In genomic region chr1:88877382-88877825, GRCh38 we compare ENCODE assay signal across 9 cellular contexts. TPM values are rescaled to one million over a fixed set of nuclear protein-coding genes. Genes with fewer than 3 reads are reported as not detected.
DNase-seq lines count a peak whose midpoint lies in the region; ATAC-seq, FAIRE-seq and TF ChIP-seq lines count a peak whose summit lies in the region.
"Had no signal": no experiment of that assay in that cellular context is flagged by ENCODE, and none has a peak within 500 bp of the region (broad histone marks: within the 10 kb centered on the region; RNA-seq: fewer than 3 reads in every experiment).

No MANE protein-coding gene starts in this region.

- DNase-seq in GM06990 (ENCODE audit: extremely low read depth, insufficient read length) (peak; percentile 6), adrenal gland (no peak), upper lobe of left lung (no peak), KG1 (lab: John Stamatoyannopoulos, UW) (no peak)
- no peak for DNase-seq in activated CD8-positive, alpha-beta memory T cell treated with anti-CD3 and anti-CD28 coated beads for 24 hours

- H3K4me3 ChIP-seq in GM06990 (replicated peaks; ENCODE audit: low read depth, low read length) (no peak overlapping the region), Loucy (ENCODE audit: low read length, poor library complexity, severe bottlenecking) (no peak overlapping the region), adrenal gland (no peak overlapping the region), upper lobe of left lung (no peak overlapping the region)
- H3K4me3 ChIP-seq: skin epidermis had no signal

- peaks cover 61% of the 10 kb centered on the region for H4K20me1 ChIP-seq in Loucy (ENCODE audit: insufficient read depth, low read length, poor library complexity, severe bottlenecking)

- TF ChIP-seq EP300 in upper lobe of left lung (IDR thresholded peaks at IDR 0.05), result no peak

- peaks cover 4% of the 10 kb centered on the region for H3K36me3 ChIP-seq in GM06990 (ENCODE audit: control insufficient read depth, insufficient read depth, low read length)
- peaks cover 34% of the 10 kb centered on the region; the same call in 1 of the 2 replicates for H3K36me3 ChIP-seq in Loucy (ENCODE audit: insufficient read depth, low read length)
- peaks cover 0 to 6% of the 10 kb centered on the region in 2 donors for H3K36me3 ChIP-seq in adrenal gland (replicated peaks in 1 of 2)
- H3K36me3 ChIP-seq in upper lobe of left lung, result peaks cover 0 to 13% (median 0%) of the 10 kb centered on the region in 4 donors

- no peaks in the 10 kb centered on the region for H3K9me2 ChIP-seq in Loucy (replicated peaks; ENCODE audit: low read depth, low read length)

- H3K9me3 ChIP-seq in Loucy (ENCODE audit: insufficient read depth, low read depth, low read length) (no peaks in the 10 kb centered on the region), adrenal gland (replicated peaks in 1 of 3) (no peaks in the 10 kb centered on the region), upper lobe of left lung (no peaks in the 10 kb centered on the region)

- H3F3A ChIP-seq in Loucy (ENCODE audit: low read depth), result no peaks in the 10 kb centered on the region; the same call in 1 of the 2 replicates

- intact Hi-C loops in adrenal gland (cut with DNase I), result loop anchor here (5.0 to 10.0 kb wide), 2 partner anchors 213 to 220 kb away; no protein-coding TSS in a partner anchor

- TF ChIP-seq POLR2A in adrenal gland (IDR thresholded peaks at IDR 0.05) (no peak), upper lobe of left lung (IDR thresholded peaks at IDR 0.05) (no peak)

- H3K4me1 ChIP-seq in Loucy (ENCODE audit: insufficient read depth, low read length, poor library complexity, severe bottlenecking) (peaks cover 3% of the 10 kb centered on the region), adrenal gland (replicated peaks in 1 of 2) (peaks cover 9 to 28% of the 10 kb centered on the region in 2 donors), upper lobe of left lung (peaks cover 16 to 49% (median 29%) of the 10 kb centered on the region in 4 donors)

- no peak overlapping the region for H2AFZ ChIP-seq in Loucy (ENCODE audit: low read length)

- peak; percentile 99 for FAIRE-seq in islet of Langerhans (lab: Jason Lieb, UNC)

- peak in 1 of 2 donors; percentile 58 for ATAC-seq in upper lobe of left lung (ENCODE audit: low FRiP score in 2 of 2)
- ATAC-seq in activated CD4-positive, CD25-positive, alpha-beta regulatory T cell treated with anti-CD3 and anti-CD28 coated beads, Interleukin-2, amount 50 U/mL, for 24 hours, result no peak

- TF ChIP-seq CTCF in GM06990 (IDR thresholded peaks at IDR 0.05; ENCODE audit: insufficient read depth, low read length, poor library complexity, severe bottlenecking) (peak; percentile 24), Loucy (conservative IDR thresholded peaks at IDR 0.05; ENCODE audit: low read length) (peak; percentile 79), adrenal gland (IDR thresholded peaks at IDR 0.05) (peak; percentile 44 to 68 (median 57)), upper lobe of left lung (IDR thresholded peaks at IDR 0.05) (peak in 5 of 6 experiments; percentile 34 to 59 (median 39))

- H3K27me3 ChIP-seq in GM06990 (replicated peaks; ENCODE audit: control insufficient read depth, insufficient read depth, low read length), result no peaks in the 10 kb centered on the region
- H3K27me3 ChIP-seq in Loucy (ENCODE audit: insufficient read depth, low read length, poor library complexity, severe bottlenecking), result no peaks in the 10 kb centered on the region
- H3K27me3 ChIP-seq in adrenal gland, result no peaks in the 10 kb centered on the region
- H3K27me3 ChIP-seq in upper lobe of left lung, result no peaks in the 10 kb centered on the region

- peaks cover 88% of the 10 kb centered on the region for H3K79me2 ChIP-seq in Loucy (ENCODE audit: insufficient read depth, low read length)

- 35 to 39% (median 36%) methylated on average over 6 of the region's 6 CpGs for WGBS in adrenal gland, 4 donors
- WGBS in upper lobe of left lung, 2 donors, result 37 to 56% methylated on average over 6 of the region's 6 CpGs

- no peak overlapping the region for H3K27ac ChIP-seq in adrenal gland
- no peak overlapping the region for H3K27ac ChIP-seq in upper lobe of left lung

- no peak overlapping the region for H3K9ac ChIP-seq in Loucy (ENCODE audit: low read depth, low read length, poor library complexity, severe bottlenecking)

- H3K4me2 ChIP-seq in Loucy (ENCODE audit: low read depth, low read length, poor library complexity, severe bottlenecking), result no peak overlapping the region

RNA-seq across cellular contexts. Expression of gene GTF2B, which starts 14.0 kb away (rescaled TPM):
- 10 to 100 TPM; 23.1 to 44.3 (median 28.0) TPM for total RNA-seq in adrenal gland
- polyA plus RNA-seq in adrenal gland, result 10 to 100 TPM; 15.1 to 55.6 (median 25.8) TPM
- 10 to 100 TPM in 5 of 6 donors, 1 to 10 TPM in 1; 6.3 to 37.3 (median 24.4) TPM for total RNA-seq in upper lobe of left lung

Comparison
In these comparisons a context has a peak if more than half of its experiments do, and no peak if none do; other contexts are left out.
1. CTCF ChIP-seq: peak in every context shown above with its lines; median percentile 79 in Loucy; 57 in adrenal gland; 39 in upper lobe of left lung; 24 in GM06990.